Comparison of ENCODE assay signal across 8 cellular contexts in genomic region chr10:100370561-100370975, GRCh38. TPM values are rescaled to one million over a fixed set of nuclear protein-coding genes. Genes with fewer than 3 reads are reported as not detected.
DNase-seq lines count a peak whose midpoint lies in the region; ATAC-seq and TF ChIP-seq lines count a peak whose summit lies in the region.

No MANE protein-coding gene starts in this region.

- intact Hi-C loops in CD8-positive, alpha-beta T cell (cut with DNase I, micrococcal nuclease), result loop anchor here in 1 of 2 experiments (2.0 kb wide), 1 partner anchor 24 kb away; the partner anchor contains the start of gene SCD
- intact Hi-C loops in activated T-helper 2 cell treated with anti-CD3 and anti-CD28 coated beads, Interferon-gamma antibody, Interleukin-2, Interleukin-4, amounts not matched to agents 10 μg/mL and 5 μg/mL and 100 μg/mL, durations not matched to agents 14 hours and 24 hours and 36 hours (cut with micrococcal nuclease), result loop anchor here (5.0 kb wide), 3 partner anchors 33 to 748 kb away; partner anchors contain the start of genes NDUFB8 and SLC25A28

- H3K9me3 ChIP-seq in CD8-positive, alpha-beta T cell (ENCODE audit: low read length), result no peaks in the 10 kb centered on the region
- H3K9me3 ChIP-seq in MG63, result no peaks in the 10 kb centered on the region

- H3K27ac Mint-ChIP-seq in CD8-positive, alpha-beta T cell, result peak overlapping the region; percentile 93
- H3K27ac Mint-ChIP-seq in activated T-helper 2 cell treated with anti-CD3 and anti-CD28 coated beads, Interferon-gamma antibody, Interleukin-2, Interleukin-4, amounts not matched to agents 10 μg/mL and 5 μg/mL and 100 μg/mL, durations not matched to agents 14 hours and 24 hours and 36 hours, result peak overlapping the region; percentile 95

- CTCF ChIA-PET in CD8-positive, alpha-beta T cell (lab: Charles Lee), result interaction anchor here (1.0 to 1.5 kb wide), 5 partner anchors 21 to 165 kb away, joined by 3 to 7 read pairs (median 5); partner anchors contain the start of gene HIF1AN

- H3K9me3 Mint-ChIP-seq in CD8-positive, alpha-beta T cell, result no peaks in the 10 kb centered on the region
- no peaks in the 10 kb centered on the region for H3K9me3 Mint-ChIP-seq in activated T-helper 2 cell treated with anti-CD3 and anti-CD28 coated beads, Interferon-gamma antibody, Interleukin-2, Interleukin-4, amounts not matched to agents 10 μg/mL and 5 μg/mL and 100 μg/mL, durations not matched to agents 14 hours and 24 hours and 36 hours

- no peak overlapping the region for H3K4me3 ChIP-seq in CD8-positive, alpha-beta T cell (ENCODE audit: low read depth, low read length)
- H3K4me3 ChIP-seq in MG63, result no peak overlapping the region

- H3K4me3 Mint-ChIP-seq in CD8-positive, alpha-beta T cell, result peak overlapping the region; percentile 49
- peak overlapping the region; percentile 81 for H3K4me3 Mint-ChIP-seq in activated T-helper 2 cell treated with anti-CD3 and anti-CD28 coated beads, Interferon-gamma antibody, Interleukin-2, Interleukin-4, amounts not matched to agents 10 μg/mL and 5 μg/mL and 100 μg/mL, durations not matched to agents 14 hours and 24 hours and 36 hours (ENCODE audit: low read depth)

- no peaks in the 10 kb centered on the region for H3K36me3 Mint-ChIP-seq in CD8-positive, alpha-beta T cell
- no peaks in the 10 kb centered on the region for H3K36me3 Mint-ChIP-seq in activated T-helper 2 cell treated with anti-CD3 and anti-CD28 coated beads, Interferon-gamma antibody, Interleukin-2, Interleukin-4, amounts not matched to agents 10 μg/mL and 5 μg/mL and 100 μg/mL, durations not matched to agents 14 hours and 24 hours and 36 hours (ENCODE audit: low read depth)

- H3K27me3 Mint-ChIP-seq in CD8-positive, alpha-beta T cell (ENCODE audit: low read depth), result no peaks in the 10 kb centered on the region
- H3K27me3 Mint-ChIP-seq in activated T-helper 2 cell treated with anti-CD3 and anti-CD28 coated beads, Interferon-gamma antibody, Interleukin-2, Interleukin-4, amounts not matched to agents 10 μg/mL and 5 μg/mL and 100 μg/mL, durations not matched to agents 14 hours and 24 hours and 36 hours (ENCODE audit: low read depth), result no peaks in the 10 kb centered on the region

- POLR2A ChIA-PET in CD8-positive, alpha-beta T cell (lab: Charles Lee), result interaction anchor here (0.7 to 2.5 kb wide), 3 partner anchors 11 to 24 kb away, joined by 3 to 7 read pairs (median 6); partner anchors contain the start of gene SCD

- no peaks in the 10 kb centered on the region for H3K36me3 ChIP-seq in CD8-positive, alpha-beta T cell (ENCODE audit: insufficient read depth, low read length)
- no peaks in the 10 kb centered on the region for H3K36me3 ChIP-seq in MG63

- H3K4me1 ChIP-seq in CD8-positive, alpha-beta T cell (ENCODE audit: insufficient read depth, low read length), result peaks cover 44% of the 10 kb centered on the region

- peak; percentile 43 for ATAC-seq in CD8-positive, alpha-beta T cell
- ATAC-seq in HG02852 (IDR thresholded peaks at IDR 0.05; ENCODE audit: unreplicated experiment), result no peak
- no peak for ATAC-seq in HG02938 (IDR thresholded peaks at IDR 0.05; ENCODE audit: unreplicated experiment)

- H3K27ac ChIP-seq in CD8-positive, alpha-beta T cell (ENCODE audit: low read depth, low read length), result peak overlapping the region; percentile 53
- H3K27ac ChIP-seq in temporal lobe (ENCODE audit: low read depth, low read length), result peak overlapping the region; percentile 85

- H3K4me1 Mint-ChIP-seq in CD8-positive, alpha-beta T cell (ENCODE audit: low read depth), result peaks cover 27% of the 10 kb centered on the region
- H3K4me1 Mint-ChIP-seq in activated T-helper 2 cell treated with anti-CD3 and anti-CD28 coated beads, Interferon-gamma antibody, Interleukin-2, Interleukin-4, amounts not matched to agents 10 μg/mL and 5 μg/mL and 100 μg/mL, durations not matched to agents 14 hours and 24 hours and 36 hours (ENCODE audit: low read depth), result peaks cover 36% of the 10 kb centered on the region

- no peaks in the 10 kb centered on the region for H3K27me3 ChIP-seq in CD8-positive, alpha-beta T cell (ENCODE audit: insufficient read depth, low read length)
- H3K27me3 ChIP-seq in MG63, result no peaks in the 10 kb centered on the region

- TF ChIP-seq CTCF in CD8-positive, alpha-beta T cell (IDR thresholded peaks at IDR 0.05), result no peak

- DNase-seq in CD8-positive, alpha-beta T cell, result peak in 4 of 7 experiments; percentile 19 to 68 (median 40)
- peak; percentile 27 for DNase-seq in MG63
- DNase-seq in activated T-helper 2 cell treated with anti-CD3 and anti-CD28 coated beads, Interferon-gamma antibody, Interleukin-2, Interleukin-4, amounts not matched to agents 10 μg/mL and 5 μg/mL and 100 μg/mL, durations not matched to agents 14 hours and 24 hours and 36 hours (ENCODE audit: low spot score), result no peak
- DNase-seq in left kidney (ENCODE audit: low read depth, low spot score), result peak; percentile 11
- no peak for DNase-seq in effector CD8-positive, alpha-beta T cell (lab: John Stamatoyannopoulos, UW)

RNA-seq across cellular contexts. Expression of gene SCD, which starts 23.5 kb away (rescaled TPM):
- total RNA-seq in CD8-positive, alpha-beta T cell, result 1 to 10 TPM; 5.4 TPM
- total RNA-seq in MG63 (2014; rRNA removed; shearing (Covaris generic); ENCODE audit: low replicate concordance), result 48.8 and 56.3 TPM in 2 replicates
- 273 and 278 TPM in 2 replicates for total RNA-seq in activated T-helper 2 cell treated with anti-CD3 and anti-CD28 coated beads, Interferon-gamma antibody, Interleukin-2, Interleukin-4, amounts not matched to agents 10 μg/mL and 5 μg/mL and 100 μg/mL, durations not matched to agents 14 hours and 24 hours and 36 hours
- total RNA-seq in temporal lobe, result 174 TPM

RNA-seq across cellular contexts. Expression of gene PKD2L1, which starts 40.5 kb away (rescaled TPM):
- total RNA-seq in CD8-positive, alpha-beta T cell, result under 1 TPM in 1 of 2 experiments, not detected in 1; 0.14 TPM
- not detected in 2 replicates for total RNA-seq in MG63 (2014; rRNA removed; shearing (Covaris generic); ENCODE audit: low replicate concordance)
- not detected in 2 replicates for total RNA-seq in activated T-helper 2 cell treated with anti-CD3 and anti-CD28 coated beads, Interferon-gamma antibody, Interleukin-2, Interleukin-4, amounts not matched to agents 10 μg/mL and 5 μg/mL and 100 μg/mL, durations not matched to agents 14 hours and 24 hours and 36 hours
- 0.25 TPM for total RNA-seq in temporal lobe

Comparison
In these comparisons a context has a peak if more than half of its experiments do, and no peak if none do; other contexts are left out.
1. DNase-seq: peak in CD8-positive, alpha-beta T cell (4 of 7), MG63 (single experiment) and left kidney (single experiment); none in activated T-helper 2 cell treated with anti-CD3 and anti-CD28 coated beads, Interferon-gamma antibody, Interleukin-2, Interleukin-4, amounts not matched to agents 10 μg/mL and 5 μg/mL and 100 μg/mL, durations not matched to agents 14 hours and 24 hours and 36 hours (single experiment) and effector CD8-positive, alpha-beta T cell (single experiment).